Comparison of ENCODE assay signal across 16 cellular contexts in the genomic region with DNA sequence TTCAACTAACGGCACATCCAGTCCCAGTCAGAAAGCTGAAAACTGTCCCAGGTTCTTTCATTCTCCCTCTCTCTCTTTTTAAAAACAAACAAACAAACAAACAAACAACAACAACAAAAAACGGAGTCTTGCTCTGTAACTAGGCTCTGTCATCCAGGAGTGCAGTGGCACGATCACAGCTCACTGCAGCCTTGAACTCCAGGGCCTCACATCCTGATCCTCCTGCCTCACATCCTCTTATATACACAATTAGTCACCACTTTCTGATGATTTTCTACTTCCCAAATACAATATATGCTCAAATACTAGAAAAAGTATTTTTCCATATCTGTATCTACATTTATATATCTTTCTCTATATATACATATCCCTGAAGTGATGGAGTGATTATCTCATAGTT.
DNase-seq lines count a peak whose midpoint lies in the region; ATAC-seq and TF ChIP-seq lines count a peak whose summit lies in the region.
"Had no signal": no experiment of that assay in that cellular context is flagged by ENCODE, and none has a peak within 500 bp of the region (broad histone marks: within the 10 kb centered on the region; RNA-seq: fewer than 3 reads in every experiment).

No MANE protein-coding gene starts in this region.

- H4K91ac ChIP-seq in H9 (ENCODE audit: insufficient read length, low read depth, low read length), result no peak overlapping the region

- H4K5ac ChIP-seq in H9 (ENCODE audit: insufficient read length, low read depth, low read length), result no peak overlapping the region

- H3K4me3 Mint-ChIP-seq in H9, result no peak overlapping the region
- H3K4me3 Mint-ChIP-seq in osteocyte (ENCODE audit: unreplicated experiment), result no peak overlapping the region
- H3K4me3 Mint-ChIP-seq: CD4-positive, CD25-positive, alpha-beta regulatory T cell had no signal

- no peaks in the 10 kb centered on the region for H3K36me3 ChIP-seq in PC-3 (ENCODE audit: low read depth, low read length)
- H3K36me3 ChIP-seq: BLaER1 treated with 17β-estradiol and CSF1 and Interleukin-3, amounts not matched to agents 10 nM and 100 nM had no signal

- H3K4me3 ChIP-seq in PC-3 (ENCODE audit: low read length) (no peak overlapping the region), choroid plexus epithelial cell (ENCODE audit: low read depth, low read length) (no peak overlapping the region)
- H3K4me3 ChIP-seq: BLaER1 treated with 17β-estradiol and CSF1 and Interleukin-3, amounts not matched to agents 10 nM and 100 nM had no signal

- H2AFZ ChIP-seq in H9 (ENCODE audit: low read length) (no peak overlapping the region), PC-3 (ENCODE audit: low read length) (no peak overlapping the region)

- no peak overlapping the region for H2BK120ac ChIP-seq in H9 (ENCODE audit: low read depth, low read length, poor library complexity, severe bottlenecking)

- H2BK15ac ChIP-seq in H9 (ENCODE audit: low read depth, low read length), result no peak overlapping the region

- CTCF ChIA-PET in PC-3 (lab: Charles Lee), result no interaction called here

- H3K27ac Mint-ChIP-seq in H9, result peak overlapping the region; percentile 1 to 46 (median 22); a peak in 4 of 7 replicates
- H3K27ac Mint-ChIP-seq in osteocyte (ENCODE audit: unreplicated experiment), result peak overlapping the region; percentile 70
- H3K27ac Mint-ChIP-seq: CD4-positive, CD25-positive, alpha-beta regulatory T cell had no signal

- DNase-seq in H9 (no peak), PC-3 (no peak), choroid plexus epithelial cell (ENCODE audit: low read depth) (peak; percentile 0), osteocyte (ENCODE audit: extremely low spot score, unreplicated experiment) (no peak), NCI-H2196 treated with DMSO at 0.1 percent for 48 hours (lab: John Stamatoyannopoulos, UW; ENCODE audit: unreplicated experiment) (no peak), anterior cingulate cortex (lab: John Stamatoyannopoulos, UW) (no peak), NCI-H1694 treated with DMSO at 0.1 percent for 48 hours (lab: John Stamatoyannopoulos, UW) (no peak)
- DNase-seq: ACHN; Calu3; CD4-positive, CD25-positive, alpha-beta regulatory T cell; DMS 273 treated with DMSO at 0.1 percent for 48 hours; DMS79 treated with DMSO at 0.1 percent for 48 hours; EL had no signal

- H3K79me1 ChIP-seq in H9 (ENCODE audit: insufficient read depth, low read depth, low read length, poor library complexity, severe bottlenecking), result no peaks in the 10 kb centered on the region

- no peak overlapping the region for H2AK5ac ChIP-seq in H9 (ENCODE audit: insufficient read length, low read length)

- H3K14ac ChIP-seq in H9 (ENCODE audit: insufficient read depth, low read length), result no peak overlapping the region

- H3K23me2 ChIP-seq in H9 (ENCODE audit: insufficient read length, low read depth, low read length, poor library complexity, severe bottlenecking), result no peaks in the 10 kb centered on the region

- no peak overlapping the region for H3T11ph ChIP-seq in H9 (ENCODE audit: low read length)

- H4K8ac ChIP-seq in H9 (replicated peaks; ENCODE audit: insufficient read length, low read depth, low read length), result no peak overlapping the region

- H3K9ac ChIP-seq in H9 (ENCODE audit: extremely low read depth, insufficient read length, low read length) (no peak overlapping the region), PC-3 (ENCODE audit: low read length) (no peak overlapping the region)
- H3K9ac ChIP-seq: BLaER1 treated with 17β-estradiol and CSF1 and Interleukin-3, amounts not matched to agents 10 nM and 100 nM had no signal

- H3K9me3 ChIP-seq in H9 (ENCODE audit: control insufficient read depth, low read depth, low read length) (no peaks in the 10 kb centered on the region), PC-3 (ENCODE audit: low read length) (no peaks in the 10 kb centered on the region)
- H3K9me3 ChIP-seq: BLaER1 treated with 17β-estradiol and CSF1 and Interleukin-3, amounts not matched to agents 10 nM and 100 nM had no signal

- H3K4me1 ChIP-seq in H9 (ENCODE audit: insufficient read depth, low read length) (no peaks in the 10 kb centered on the region), PC-3 (ENCODE audit: insufficient read depth, low read length) (no peaks in the 10 kb centered on the region)
- H3K4me1 ChIP-seq: BLaER1 treated with 17β-estradiol and CSF1 and Interleukin-3, amounts not matched to agents 10 nM and 100 nM had no signal

- H3K27me3 Mint-ChIP-seq in H9 (ENCODE audit: low read depth), result no peaks in the 10 kb centered on the region
- H3K27me3 Mint-ChIP-seq in osteocyte (ENCODE audit: unreplicated experiment), result no peaks in the 10 kb centered on the region
- H3K27me3 Mint-ChIP-seq: CD4-positive, CD25-positive, alpha-beta regulatory T cell had no signal

- no peak overlapping the region for H2BK12ac ChIP-seq in H9 (ENCODE audit: insufficient read length, low read depth, low read length)

- H3K27ac ChIP-seq in H9 (ENCODE audit: insufficient read length, low read depth, low read length) (no peak overlapping the region), PC-3 (ENCODE audit: low read length) (no peak overlapping the region)
- H3K27ac ChIP-seq: BLaER1 treated with 17β-estradiol and CSF1 and Interleukin-3, amounts not matched to agents 10 nM and 100 nM had no signal

- H3K56ac ChIP-seq in H9 (ENCODE audit: insufficient read length, low read depth, low read length), result no peak overlapping the region

- no peak for TF ChIP-seq CTCF in H9 (conservative IDR thresholded peaks at IDR 0.05)
- TF ChIP-seq CTCF in PC-3 (conservative IDR thresholded peaks at IDR 0.05; ENCODE audit: low read depth, low read length), result no peak
- no peak for TF ChIP-seq CTCF in choroid plexus epithelial cell (conservative IDR thresholded peaks at IDR 0.05; ENCODE audit: low read depth, low read length)
- TF ChIP-seq CTCF in osteocyte (IDR thresholded peaks at IDR 0.05), result no peak

- BruUV-seq in PC-3 (replicated peaks; lab: Mats Ljungman, UMichigan), result no TSS peak

- H3K9me2 ChIP-seq in PC-3 (replicated peaks; ENCODE audit: low read length), result no peaks in the 10 kb centered on the region

- no peaks in the 10 kb centered on the region for H4K20me1 ChIP-seq in H9 (ENCODE audit: control insufficient read depth, insufficient read depth, insufficient read length)
- H4K20me1 ChIP-seq in PC-3 (ENCODE audit: low read length), result no peaks in the 10 kb centered on the region
- H4K20me1 ChIP-seq: BLaER1 treated with 17β-estradiol and CSF1 and Interleukin-3, amounts not matched to agents 10 nM and 100 nM had no signal

- no peak overlapping the region for H2BK5ac ChIP-seq in H9 (ENCODE audit: insufficient read length, low read length)

- H3K27me3 ChIP-seq in H9 (ENCODE audit: insufficient read depth, low read length) (no peaks in the 10 kb centered on the region), PC-3 (ENCODE audit: low read length) (no peaks in the 10 kb centered on the region)
- H3K27me3 ChIP-seq: BLaER1 treated with 17β-estradiol and CSF1 and Interleukin-3, amounts not matched to agents 10 nM and 100 nM had no signal

- H2BK20ac ChIP-seq in H9 (ENCODE audit: low read depth, low read length, poor library complexity, severe bottlenecking), result no peak overlapping the region

- ATAC-seq in PC-3 (peak; percentile 82), GM19397 (IDR thresholded peaks at IDR 0.05; ENCODE audit: unreplicated experiment) (no peak)
- ATAC-seq: HepG2 had no signal

- H3K23ac ChIP-seq in H9 (ENCODE audit: insufficient read length, low read depth, low read length), result no peak overlapping the region

- H3K9me3 Mint-ChIP-seq in H9 (no peaks in the 10 kb centered on the region), osteocyte (ENCODE audit: unreplicated experiment) (no peaks in the 10 kb centered on the region)

- POLR2A ChIA-PET in PC-3 (lab: Charles Lee; ENCODE audit: unreplicated experiment), result no interaction called here

- no peak overlapping the region for H3K4ac ChIP-seq in H9 (ENCODE audit: low read depth, low read length)

- H3K4me1 Mint-ChIP-seq in H9 (peaks cover 0 to under 1% of the 10 kb centered on the region in 2 experiments; a peak in 1 of 4 replicates), osteocyte (ENCODE audit: unreplicated experiment) (peaks cover 15% of the 10 kb centered on the region)
- H3K4me1 Mint-ChIP-seq: CD4-positive, CD25-positive, alpha-beta regulatory T cell had no signal

- no CpG with 5 or more reads among the region's 3 CpGs for WGBS in H9 (ENCODE audit: extremely low coverage, insufficient read length, low lambda C conversion rate)

- no peak overlapping the region for H3K18ac ChIP-seq in H9 (ENCODE audit: insufficient read length, low read depth, low read length)

- intact Hi-C loops in PC-3 (cut with micrococcal nuclease), result loop anchor here (10.0 kb wide), 1 partner anchor 204 kb away; no protein-coding TSS in a partner anchor

- no peaks in the 10 kb centered on the region for H3F3A ChIP-seq in PC-3 (ENCODE audit: low read length, unreplicated experiment)

- H3K36me3 Mint-ChIP-seq in H9 (ENCODE audit: insufficient read depth in 1 of 3, low read depth in 3 of 3) (no peaks in the 10 kb centered on the region), osteocyte (ENCODE audit: unreplicated experiment) (peaks cover 53% of the 10 kb centered on the region)
- H3K36me3 Mint-ChIP-seq: CD4-positive, CD25-positive, alpha-beta regulatory T cell had no signal

- no peak overlapping the region for H3K4me2 ChIP-seq in H9 (ENCODE audit: insufficient read depth, insufficient read length, low read length)
- no peak overlapping the region for H3K4me2 ChIP-seq in PC-3 (ENCODE audit: low read length)
- H3K4me2 ChIP-seq: BLaER1 treated with 17β-estradiol and CSF1 and Interleukin-3, amounts not matched to agents 10 nM and 100 nM had no signal

- H3K79me2 ChIP-seq in H9 (ENCODE audit: insufficient read depth, low read length) (no peaks in the 10 kb centered on the region), PC-3 (ENCODE audit: low read length) (no peaks in the 10 kb centered on the region)
